7 cellular contexts compared by ENCODE assay signal in genomic region chr2:102806250-102806837, GRCh38. TPM values are rescaled to one million over a fixed set of nuclear protein-coding genes. Genes with fewer than 3 reads are reported as not detected.
A peak's percentile ranks its signal among the peaks of the same experiment; 100 is the strongest.
DNase-seq lines count a peak whose midpoint lies in the region; ATAC-seq and TF ChIP-seq lines count a peak whose summit lies in the region.

No MANE protein-coding gene starts in this region.

- no peak overlapping the region for H3K27ac Mint-ChIP-seq in GM23338
- no peak overlapping the region for H3K27ac Mint-ChIP-seq in immature natural killer cell

- H3K27ac ChIP-seq in GM23338 (ENCODE audit: low read depth) (no peak overlapping the region), SK-N-MC (no peak overlapping the region), brain microvascular endothelial cell (no peak overlapping the region)

- DNase-seq in GM10266 (ENCODE audit: extremely low spot score) (peak; percentile 64), GM23338 (ENCODE audit: low spot score) (peak; percentile 71), LoVo (ENCODE audit: low spot score) (peak; percentile 63), SK-N-MC (ENCODE audit: low read depth, low spot score) (peak; percentile 14), brain microvascular endothelial cell (peak; percentile 74), immature natural killer cell (peak in 2 of 3 donors; percentile 12 to 15)
- DNase-seq in stimulated activated CD4-positive, alpha-beta T cell treated with anti-CD3 and anti-CD28 coated beads, Interleukin-12 subunit alpha, Interleukin-12 subunit beta, amount 100 ng/mL, for 48 hours (ENCODE audit: low read depth in 2 of 3, low spot score in 1 of 3), result peak; percentile 6 to 31 (median 8)

- H3K36me3 ChIP-seq in GM23338 (ENCODE audit: insufficient read depth) (peaks cover 6% of the 10 kb centered on the region), SK-N-MC (ENCODE audit: insufficient read depth, low read length) (no peaks in the 10 kb centered on the region), brain microvascular endothelial cell (replicated peaks) (no peaks in the 10 kb centered on the region)

- H3K4me3 Mint-ChIP-seq in GM23338 (no peak overlapping the region), immature natural killer cell (no peak overlapping the region)

- no peak overlapping the region for H2AFZ ChIP-seq in GM23338

- H3K36me3 Mint-ChIP-seq in GM23338 (ENCODE audit: low read depth) (peaks cover 35% of the 10 kb centered on the region), immature natural killer cell (peaks cover 17 to 25% (median 23%) of the 10 kb centered on the region in 3 donors)

- H3K9me3 ChIP-seq in SK-N-MC (ENCODE audit: low read depth, low read length), result 0 out of 2 replicates have a peak, but pooled peaks cover 2% of the 10 kb centered on the region

- H3K27me3 ChIP-seq in GM23338 (ENCODE audit: insufficient read depth), result no peaks in the 10 kb centered on the region
- no peaks in the 10 kb centered on the region for H3K27me3 ChIP-seq in brain microvascular endothelial cell (replicated peaks)

- in situ Hi-C loops in brain microvascular endothelial cell (cut with HindIII; ENCODE audit: low pct_ligation_motif_present, low sequenced_read_pairs), result no loop called here

- H3K4me1 ChIP-seq in GM23338 (ENCODE audit: insufficient read depth), result no peaks in the 10 kb centered on the region

- H3K4me2 ChIP-seq in GM23338, result no peak overlapping the region

- H3F3A ChIP-seq in GM23338 (replicated peaks; ENCODE audit: low read depth), result no peaks in the 10 kb centered on the region

- H3K79me2 ChIP-seq in GM23338 (replicated peaks; ENCODE audit: insufficient read depth), result no peaks in the 10 kb centered on the region

- H3K9me3 Mint-ChIP-seq in GM23338, result peaks cover 27% of the 10 kb centered on the region
- H3K9me3 Mint-ChIP-seq in immature natural killer cell, result peaks cover 13 to 20% (median 15%) of the 10 kb centered on the region in 6 donors

- H3K9ac ChIP-seq in SK-N-MC (ENCODE audit: insufficient read length), result no peak overlapping the region

- H3K4me1 Mint-ChIP-seq in GM23338, result no peaks in the 10 kb centered on the region
- H3K4me1 Mint-ChIP-seq in immature natural killer cell, result peaks cover 6 to 21% of the 10 kb centered on the region in 2 donors

- 0 out of 2 replicates have a peak, but pooled peaks cover 4% of the 10 kb centered on the region for H3K9me2 ChIP-seq in GM23338 (ENCODE audit: insufficient read depth)

- H3K27me3 Mint-ChIP-seq in GM23338 (ENCODE audit: insufficient read depth, low read depth, poor library complexity) (peaks cover 2% of the 10 kb centered on the region), immature natural killer cell (ENCODE audit: low read depth in 3 of 3) (peaks cover 0 to 1% (median 0%) of the 10 kb centered on the region in 3 donors)

- H3K4me3 ChIP-seq in GM23338 (no peak overlapping the region), SK-N-MC (no peak overlapping the region), brain microvascular endothelial cell (ENCODE audit: low read depth, low read length) (no peak overlapping the region)

- peak; percentile 86 for ATAC-seq in GM23338

- H4K20me1 ChIP-seq in GM23338 (replicated peaks; ENCODE audit: insufficient read depth), result no peaks in the 10 kb centered on the region

- TF ChIP-seq CTCF in GM10266 (IDR thresholded peaks at IDR 0.05; ENCODE audit: control insufficient read depth, insufficient read depth, low read depth, missing control alignments) (peak; percentile 84), GM23338 (conservative IDR thresholded peaks at IDR 0.05; ENCODE audit: low read depth in 2 of 2) (peak; percentile 78 to 90), brain microvascular endothelial cell (IDR thresholded peaks at IDR 0.05; ENCODE audit: low read depth, low read length, missing control alignments) (peak; percentile 91)

TF ChIP-seq in GM23338, 12 proteins besides CTCF, POLR2A, EP300 and RAD21:
- TF ChIP-seq ZNF114 (CRISPR knock-in tag; IDR thresholded peaks at IDR 0.05), result no peak
- TF ChIP-seq REST (IDR thresholded peaks at IDR 0.05; ENCODE audit: unreplicated experiment), result no peak

RNA-seq across cellular contexts. Expression of gene TMEM182, which starts 44.5 kb away (rescaled TPM):
- 6.2 and 7.2 TPM in 2 replicates for total RNA-seq in GM23338 (2014; rRNA removed; shearing (Covaris generic))
- polyA plus RNA-seq in GM23338 (2016; fragmentation: Nextera tagmentation; extraction: Ambion mirVana) (2.9 and 5.2 TPM in 2 replicates), immature natural killer cell (1 to 10 TPM; 6.2 to 6.5 (median 6.2) TPM)

Comparison
In these comparisons a context has a peak if more than half of its experiments do, and no peak if none do; other contexts are left out.
1. DNase-seq: peak in every context shown above with its lines; median percentile 74 in brain microvascular endothelial cell; 71 in GM23338; 64 in GM10266; 63 in LoVo; 14 in SK-N-MC; 14 in immature natural killer cell; 8 in stimulated activated CD4-positive, alpha-beta T cell treated with anti-CD3 and anti-CD28 coated beads, Interleukin-12 subunit alpha, Interleukin-12 subunit beta, amount 100 ng/mL, for 48 hours.